In genomic region chr2:120867290-120868231, GRCh38 we compare ENCODE assay signal across 8 cellular contexts.
DNase-seq lines count a peak whose midpoint lies in the region; ATAC-seq and TF ChIP-seq lines count a peak whose summit lies in the region.

No MANE protein-coding gene starts in this region.

- H3K27me3 ChIP-seq in breast epithelium: no peaks in the 10 kb centered on the region

- H3K4me1 ChIP-seq in breast epithelium: peaks cover 0 to 6% of the 10 kb centered on the region in 2 donors

- no peak for TF ChIP-seq CTCF in breast epithelium (IDR thresholded peaks at IDR 0.05)

- TF ChIP-seq POLR2A in breast epithelium (IDR thresholded peaks at IDR 0.05): no peak

- ATAC-seq in HG02610 (IDR thresholded peaks at IDR 0.05; ENCODE audit: unreplicated experiment) (no peak), GM18861 (IDR thresholded peaks at IDR 0.05; ENCODE audit: unreplicated experiment) (no peak), GM18907 (IDR thresholded peaks at IDR 0.05; ENCODE audit: unreplicated experiment) (no peak)

- H3K36me3 ChIP-seq in breast epithelium: no peaks in the 10 kb centered on the region

- DNase-seq in HK-2 (ENCODE audit: unreplicated experiment): peak; percentile 85
- peak in 1 of 2 donors; percentile 46 for DNase-seq in breast epithelium (ENCODE audit: low spot score in 2 of 2)
- DNase-seq in iris pigment epithelial cell (ENCODE audit: low read depth): peak; percentile 85
- DNase-seq in stimulated activated CD4-positive, alpha-beta T cell treated with anti-CD3 and anti-CD28 coated beads, Interleukin-1b, Interleukin-23, amount 100 ng/mL, for 48 hours: no peak

- peak overlapping the region; percentile 65 to 76 for H3K27ac ChIP-seq in breast epithelium
- peak overlapping the region in 19 of 21 experiments; percentile 2 to 84 (median 47) for H3K27ac ChIP-seq in skin epidermis

- intact Hi-C loops in breast epithelium (cut with DNase I; ENCODE audit: low total_unique reads): no loop called here

- H3K4me3 ChIP-seq in breast epithelium (peak overlapping the region; percentile 37 to 73 (median 51)), skin epidermis (peak overlapping the region in 4 of 7 experiments; percentile 4 to 26 (median 20))

- no peaks in the 10 kb centered on the region for H3K9me3 ChIP-seq in breast epithelium
